Comparison of ENCODE assay signal across 20 cellular contexts in genomic region chr12:50753232-50753769, GRCh38. TPM values are rescaled to one million over a fixed set of nuclear protein-coding genes. Genes with fewer than 3 reads are reported as not detected.
DNase-seq lines count a peak whose midpoint lies in the region; ATAC-seq and TF ChIP-seq lines count a peak whose summit lies in the region.
"Had no signal": no experiment of that assay in that cellular context is flagged by ENCODE, and none has a peak within 500 bp of the region (broad histone marks: within the 10 kb centered on the region; RNA-seq: fewer than 3 reads in every experiment).

No MANE protein-coding gene starts in this region.

- WGBS in psoas muscle, 3 donors: 40 to 80% (median 44%) methylated on average over 5 of the region's 5 CpGs

- no peaks in the 10 kb centered on the region for H3K27me3 ChIP-seq in psoas muscle (ENCODE audit: insufficient read depth in 3 of 3, low read length in 2 of 3)

- no peak overlapping the region for H3K4me3 Mint-ChIP-seq in activated CD8-positive, alpha-beta memory T cell treated with anti-CD3 and anti-CD28 coated beads, Interleukin-2, amount 10 ng/mL, durations not matched to agents 7 days and 5 days
- H3K4me3 Mint-ChIP-seq: CD14-positive monocyte, GM23338, HFFc6 had no signal

- no peaks in the 10 kb centered on the region for H3K27me3 Mint-ChIP-seq in activated CD8-positive, alpha-beta memory T cell treated with anti-CD3 and anti-CD28 coated beads, Interleukin-2, amount 10 ng/mL, durations not matched to agents 7 days and 5 days

- H3K4me1 ChIP-seq in psoas muscle: peaks cover 25% of the 10 kb centered on the region

- TF ChIP-seq CTCF in epithelial cell of esophagus (IDR thresholded peaks at IDR 0.05; ENCODE audit: insufficient read depth, low read depth, low read length, missing control alignments) (no peak), psoas muscle (IDR thresholded peaks at IDR 0.05) (no peak)

- intact Hi-C loops in psoas muscle (cut with DNase I): no loop called here

- H3K4me1 Mint-ChIP-seq in activated CD8-positive, alpha-beta memory T cell treated with anti-CD3 and anti-CD28 coated beads, Interleukin-2, amount 10 ng/mL, durations not matched to agents 7 days and 5 days: peaks cover 2% of the 10 kb centered on the region
- H3K4me1 Mint-ChIP-seq: GM23338 had no signal

- CTCF ChIA-PET in activated CD8-positive, alpha-beta memory T cell treated with anti-CD3 and anti-CD28 coated beads, Interleukin-2, amount 10 ng/mL, durations not matched to agents 7 days and 5 days (lab: Charles Lee): interaction anchor here (2.3 kb wide), 1 partner anchor 12 kb away, joined by 9 read pairs; no protein-coding TSS in a partner anchor

- H3K36me3 Mint-ChIP-seq in activated CD8-positive, alpha-beta memory T cell treated with anti-CD3 and anti-CD28 coated beads, Interleukin-2, amount 10 ng/mL, durations not matched to agents 7 days and 5 days: no peaks in the 10 kb centered on the region

- H3K36me3 ChIP-seq in psoas muscle (ENCODE audit: insufficient read depth in 1 of 2, low read depth in 1 of 2): peaks cover 3 to 12% of the 10 kb centered on the region in 2 donors

- no peak for ATAC-seq in activated CD8-positive, alpha-beta memory T cell treated with anti-CD3 and anti-CD28 coated beads, Interleukin-2, amount 10 ng/mL, durations not matched to agents 7 days and 5 days
- ATAC-seq in psoas muscle (peak; percentile 32 to 71 (median 58)), HG03432 (IDR thresholded peaks at IDR 0.05; ENCODE audit: unreplicated experiment) (no peak), HG03571 (IDR thresholded peaks at IDR 0.05; ENCODE audit: unreplicated experiment) (no peak)
- ATAC-seq: GM23338 had no signal

- no peak overlapping the region for H3K27ac Mint-ChIP-seq in activated CD8-positive, alpha-beta memory T cell treated with anti-CD3 and anti-CD28 coated beads, Interleukin-2, amount 10 ng/mL, durations not matched to agents 7 days and 5 days
- H3K27ac Mint-ChIP-seq: GM23338 had no signal

- no peak overlapping the region for H3K4me3 ChIP-seq in epithelial cell of esophagus (ENCODE audit: low read length)
- peak overlapping the region; percentile 17 for H3K4me3 ChIP-seq in psoas muscle
- H3K4me3 ChIP-seq: GM23338 had no signal

- H3K9me3 Mint-ChIP-seq in activated CD8-positive, alpha-beta memory T cell treated with anti-CD3 and anti-CD28 coated beads, Interleukin-2, amount 10 ng/mL, durations not matched to agents 7 days and 5 days (ENCODE audit: low read depth): no peaks in the 10 kb centered on the region
- H3K9me3 Mint-ChIP-seq: GM23338, HFFc6 had no signal

- H3K9me3 ChIP-seq in psoas muscle: no peaks in the 10 kb centered on the region
- H3K9me3 ChIP-seq: SK-N-SH had no signal

- peak overlapping the region; percentile 83 for H3K27ac ChIP-seq in psoas muscle

- DNase-seq in activated CD8-positive, alpha-beta memory T cell treated with anti-CD3 and anti-CD28 coated beads, Interleukin-2, amount 50 U/mL, for 48 hours: peak; percentile 26
- DNase-seq in activated CD8-positive, alpha-beta memory T cell treated with anti-CD3 and anti-CD28 coated beads, Interleukin-2, amount 10 ng/mL, durations not matched to agents 7 days and 5 days: no peak
- DNase-seq in NCI-H187 treated with DMSO at 0.1 percent for 48 hours (lab: John Stamatoyannopoulos, UW) (peak; percentile 37), epithelial cell of esophagus (ENCODE audit: low read depth) (peak; percentile 33), psoas muscle (no peak), activated gamma-delta T cell (lab: John Stamatoyannopoulos, UW) (no peak)
- DNase-seq: COR-L47, DMS153, EL, HFFc6, IMR-90, NCI-H1436 treated with DMSO at 0.1 percent for 48 hours, NCI-H2081 treated with DMSO at 0.1 percent for 48 hours, NCI-H226, NCI-H526, SK-N-SH had no signal

RNA-seq across cellular contexts. Expression of gene ATF1, which starts 10.6 kb away (rescaled TPM):
- total RNA-seq in activated CD8-positive, alpha-beta memory T cell treated with anti-CD3 and anti-CD28 coated beads, Interleukin-2, amount 10 ng/mL, durations not matched to agents 7 days and 5 days: 10 to 100 TPM; 29.4 to 44.0 TPM
- 10 to 100 TPM; 41.3 to 72.5 (median 49.3) TPM for total RNA-seq in psoas muscle
- 10 to 100 TPM; 20.8 to 34.8 (median 26.4) TPM for polyA plus RNA-seq in psoas muscle

Comparison
In these comparisons a context has a peak if more than half of its experiments do, and no peak if none do; other contexts are left out.
1. DNase-seq: peak in activated CD8-positive, alpha-beta memory T cell treated with anti-CD3 and anti-CD28 coated beads, Interleukin-2, amount 50 U/mL, for 48 hours (single experiment), NCI-H187 treated with DMSO at 0.1 percent for 48 hours (single experiment) and epithelial cell of esophagus (single experiment); none in activated CD8-positive, alpha-beta memory T cell treated with anti-CD3 and anti-CD28 coated beads, Interleukin-2, amount 10 ng/mL, durations not matched to agents 7 days and 5 days (single experiment), psoas muscle (0 of 2) and activated gamma-delta T cell (single experiment).
2. ATAC-seq: peak in psoas muscle (4 of 4); none in activated CD8-positive, alpha-beta memory T cell treated with anti-CD3 and anti-CD28 coated beads, Interleukin-2, amount 10 ng/mL, durations not matched to agents 7 days and 5 days (single experiment), HG03432 (single experiment) and HG03571 (single experiment).